ENCODE assay signal across 11 cellular contexts in the genomic region with DNA sequence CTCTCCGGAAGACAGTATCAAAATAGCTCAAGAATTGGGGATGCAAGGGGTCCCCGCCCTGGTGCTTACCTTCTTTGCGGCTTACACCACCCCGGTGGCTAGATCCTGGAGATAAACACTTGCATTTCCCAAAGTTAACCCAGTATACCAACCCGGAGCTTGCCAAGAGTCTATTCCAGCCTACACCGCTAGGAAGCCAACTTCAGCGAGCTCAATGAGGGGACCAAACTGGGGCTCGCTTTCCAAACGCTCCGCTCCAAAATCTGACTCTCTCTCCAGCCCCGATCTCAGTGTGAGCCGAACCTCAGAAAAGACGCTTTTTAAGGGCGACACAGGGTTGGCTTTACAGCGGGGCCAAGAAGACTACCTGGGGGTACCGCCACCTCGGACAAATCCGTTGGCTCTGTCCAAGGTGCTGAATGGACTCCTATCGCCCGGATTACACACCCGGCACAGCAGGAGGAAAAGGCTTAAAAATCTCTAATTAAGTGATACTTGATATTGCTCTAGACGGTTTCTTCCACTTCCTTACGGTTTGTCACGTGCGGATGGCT. TPM values are rescaled to one million over a fixed set of nuclear protein-coding genes. Genes with fewer than 3 reads are reported as not detected.
DNase-seq lines count a peak whose midpoint lies in the region; ATAC-seq and TF ChIP-seq lines count a peak whose summit lies in the region.
"Had no signal": no experiment of that assay in that cellular context is flagged by ENCODE, and none has a peak within 500 bp of the region (broad histone marks: within the 10 kb centered on the region; RNA-seq: fewer than 3 reads in every experiment).

No MANE protein-coding gene starts in this region.

- peaks cover 41% of the 10 kb centered on the region for H3K27me3 Mint-ChIP-seq in neural progenitor cell (ENCODE audit: insufficient read depth, low read depth)

- no peaks in the 10 kb centered on the region for H3K79me2 ChIP-seq in neural progenitor cell (ENCODE audit: low read depth)

- no peaks in the 10 kb centered on the region for H3K36me3 Mint-ChIP-seq in neural progenitor cell

- peaks cover 15% of the 10 kb centered on the region for H3K4me1 ChIP-seq in neural progenitor cell

- H3K36me3 ChIP-seq in neural progenitor cell, result no peaks in the 10 kb centered on the region
- H3K36me3 ChIP-seq: suprapubic skin had no signal

- H3K4me1 Mint-ChIP-seq in neural progenitor cell, result peaks cover 36% of the 10 kb centered on the region

- H3K27me3 ChIP-seq in neural progenitor cell, result peaks cover 61% of the 10 kb centered on the region

- H3K9me3 ChIP-seq in neural progenitor cell (ENCODE audit: low read depth), result no peaks in the 10 kb centered on the region
- H3K9me3 ChIP-seq: suprapubic skin had no signal

- H3K27ac ChIP-seq in neural progenitor cell, result no peak overlapping the region
- H3K27ac ChIP-seq: suprapubic skin had no signal

- H3K4me2 ChIP-seq in neural progenitor cell, result peak overlapping the region; percentile 96

- peak overlapping the region; percentile 94 for H3K4me3 Mint-ChIP-seq in neural progenitor cell

- H3K9me3 Mint-ChIP-seq in neural progenitor cell, result no peaks in the 10 kb centered on the region

- H3K9ac ChIP-seq in neural progenitor cell, result no peak overlapping the region

- peaks cover 45% of the 10 kb centered on the region for H3F3A ChIP-seq in neural progenitor cell (ENCODE audit: low read depth)

- peak overlapping the region; percentile 7 for H3K4me3 ChIP-seq in neural progenitor cell

- peak; percentile 23 for DNase-seq in NCI-H345 (lab: John Stamatoyannopoulos, UW)
- no peak for DNase-seq in NCI-H345 treated with DMSO at 0.1 percent for 48 hours (lab: John Stamatoyannopoulos, UW; ENCODE audit: unreplicated experiment)
- DNase-seq in NCI-H226, result peak; percentile 9
- peak; percentile 83 for DNase-seq in ecto neural progenitor cell (ENCODE audit: low spot score)
- peak; percentile 94 for DNase-seq in neural progenitor cell (ENCODE audit: low spot score)
- DNase-seq in NCI-H1694 treated with DMSO at 0.1 percent for 48 hours (lab: John Stamatoyannopoulos, UW), result no peak
- no peak for DNase-seq in AML-193 (lab: John Stamatoyannopoulos, UW)
- DNase-seq: activated T-cell treated with anti-CD3 and anti-CD28 coated beads, Interleukin-2, amount 50 U/mL, for 1 hour; naive B cell had no signal

- peaks cover 20% of the 10 kb centered on the region for H4K20me1 ChIP-seq in neural progenitor cell (ENCODE audit: low read depth)

- ATAC-seq in HG03280 (IDR thresholded peaks at IDR 0.05; ENCODE audit: unreplicated experiment), result no peak

- no peak overlapping the region for H3K27ac Mint-ChIP-seq in neural progenitor cell

- TF ChIP-seq CTCF in neural progenitor cell (IDR thresholded peaks at IDR 0.05), result peak; percentile 59

- no peak overlapping the region for H2AFZ ChIP-seq in neural progenitor cell (replicated peaks)

RNA-seq across cellular contexts. Expression of gene BDNF, which starts 20.1 kb away (rescaled TPM):
- 1.6 and 2.1 TPM in 2 replicates for total RNA-seq in neural progenitor cell (ENCODE audit: low replicate concordance)

Comparison
In these comparisons a context has a peak if more than half of its experiments do, and no peak if none do; other contexts are left out.
1. DNase-seq: peak in NCI-H345 (single experiment), NCI-H226 (single experiment), ecto neural progenitor cell (single experiment) and neural progenitor cell (single experiment); none in NCI-H345 treated with DMSO at 0.1 percent for 48 hours (single experiment), NCI-H1694 treated with DMSO at 0.1 percent for 48 hours (single experiment) and AML-193 (0 of 2).